8 cellular contexts compared by ENCODE assay signal in the genomic region with DNA sequence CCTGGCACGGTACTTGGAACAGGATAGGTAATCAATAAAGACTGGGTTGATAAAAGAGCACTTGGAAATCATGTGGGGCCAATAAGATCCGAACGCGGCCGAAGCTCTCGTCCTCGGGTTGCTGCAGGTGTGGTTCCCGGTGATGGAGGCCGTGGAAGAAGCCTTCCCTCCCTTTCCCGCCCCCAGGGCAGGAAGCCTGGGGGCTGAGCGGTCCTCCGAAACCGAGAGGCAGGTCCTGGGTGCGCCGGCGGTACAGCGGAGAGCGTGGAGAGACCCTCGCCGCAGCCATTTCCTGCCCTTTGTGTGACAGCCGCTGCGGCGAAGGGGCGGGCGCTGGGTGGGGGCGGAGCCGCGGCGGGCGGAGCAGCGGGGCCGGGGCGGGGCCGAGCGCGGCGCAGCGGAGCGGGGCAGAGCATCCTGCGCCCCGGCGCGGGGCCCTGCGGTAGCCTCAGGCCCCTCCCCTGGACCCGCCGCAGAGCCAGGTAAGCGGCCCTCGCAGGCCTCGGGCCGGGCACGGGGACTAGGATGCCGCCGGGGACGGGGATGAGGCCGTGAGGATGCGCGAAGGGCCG. TPM values are rescaled to one million over a fixed set of nuclear protein-coding genes. Genes with fewer than 3 reads are reported as not detected.
DNase-seq lines count a peak whose midpoint lies in the region; ATAC-seq and TF ChIP-seq lines count a peak whose summit lies in the region.

A gene (plus strand): TSS at position 410 of the 572 bp plus-strand sequence. CDS start 19,239 bp downstream, outside the sequence.

- H3K9me3 Mint-ChIP-seq in activated CD4-positive, alpha-beta memory T cell treated with anti-CD3 and anti-CD28 coated beads for 36 hours, result peaks cover 2% of the 10 kb centered on the region

- H3K79me1 ChIP-seq in mesenchymal stem cell (replicated peaks; ENCODE audit: low read length, poor library complexity, severe bottlenecking), result peaks cover 22% of the 10 kb centered on the region

- ATAC-seq in GM18870 (IDR thresholded peaks at IDR 0.05; ENCODE audit: unreplicated experiment), result peak; percentile 50
- ATAC-seq in HG03095 (IDR thresholded peaks at IDR 0.05; ENCODE audit: unreplicated experiment), result peak; percentile 73

- H3K27ac ChIP-seq in ectodermal cell (ENCODE audit: insufficient read depth, low read depth, low read length, poor library complexity, severe bottlenecking) (no peak within 1 kb of the TSS), mesenchymal stem cell (ENCODE audit: low read length, poor library complexity, severe bottlenecking) (no peak within 1 kb of the TSS)

- H3K23ac ChIP-seq in mesenchymal stem cell (ENCODE audit: low read length in 2 of 2), result no peak within 1 kb of the TSS

- H3K9ac ChIP-seq in mesenchymal stem cell (ENCODE audit: low read length), result peak within 1 kb of the TSS; percentile 53

- no peak within 1 kb of the TSS for H4K91ac ChIP-seq in mesenchymal stem cell (ENCODE audit: low read length)

- 1 to 2% methylated on average over 58 of the region's 58 CpGs for WGBS in ectodermal cell, 2 experiments
- under 1% methylated on average over 36 of the region's 58 CpGs for WGBS in mesenchymal stem cell

- peak within 1 kb of the TSS; percentile 59 for H4K8ac ChIP-seq in mesenchymal stem cell (ENCODE audit: low read length)

- H3K9me3 ChIP-seq in ectodermal cell (ENCODE audit: control insufficient read depth, low read length) (no peaks in the 10 kb centered on the region), mesenchymal stem cell (ENCODE audit: control insufficient read depth, low read length) (no peaks in the 10 kb centered on the region)

- DNase-seq in AG09309 (ENCODE audit: low read depth) (no peak), NCI-H460 (ENCODE audit: extremely low read depth, low read depth) (peak; percentile 33), mesenchymal stem cell (peak; percentile 25)
- peak; percentile 91 for DNase-seq in activated CD4-positive, alpha-beta memory T cell treated with anti-CD3 and anti-CD28 coated beads for 36 hours
- peak; percentile 78 for DNase-seq in stimulated activated CD8-positive, alpha-beta memory T cell treated with anti-CD3 and anti-CD28 coated beads, Interleukin-12 subunit alpha, Interleukin-12 subunit beta, amount 100 ng/mL, for 4 hours (ENCODE audit: low read depth)

- H3K27me3 ChIP-seq in ectodermal cell (ENCODE audit: control insufficient read depth, insufficient read depth, low read length, poor library complexity, severe bottlenecking), result peaks cover 19% of the 10 kb centered on the region
- H3K27me3 ChIP-seq in mesenchymal stem cell (ENCODE audit: control insufficient read depth in 1 of 2, insufficient read depth in 1 of 2, low read length in 2 of 2), result peaks cover 0 to 9% of the 10 kb centered on the region in 2 experiments

- H2AK5ac ChIP-seq in mesenchymal stem cell (ENCODE audit: low read length, severe bottlenecking), result peak within 1 kb of the TSS; percentile 4

- POLR2A ChIA-PET in activated CD4-positive, alpha-beta memory T cell treated with anti-CD3 and anti-CD28 coated beads for 36 hours (lab: Charles Lee), result interaction anchor here (0.6 to 3.6 kb wide), 6 partner anchors 10 to 80 kb away, joined by 3 to 18 read pairs (median 4); no protein-coding TSS in a partner anchor

- peaks cover 32% of the 10 kb centered on the region for H3K36me3 Mint-ChIP-seq in activated CD4-positive, alpha-beta memory T cell treated with anti-CD3 and anti-CD28 coated beads for 36 hours

- CTCF ChIA-PET in activated CD4-positive, alpha-beta memory T cell treated with anti-CD3 and anti-CD28 coated beads for 36 hours (lab: Charles Lee), result interaction anchor here (0.6 to 4.8 kb wide), 4 partner anchors 7 to 117 kb away, joined by 3 to 28 read pairs (median 4); no protein-coding TSS in a partner anchor

- H3K4ac ChIP-seq in mesenchymal stem cell (ENCODE audit: low read depth in 1 of 2, low read length in 2 of 2), result no peak within 1 kb of the TSS

- intact Hi-C loops in activated CD4-positive, alpha-beta memory T cell treated with anti-CD3 and anti-CD28 coated beads for 36 hours (cut with micrococcal nuclease), result loop anchor here (1.0 to 5.0 kb wide), 2 partner anchors 9 to 467 kb away; a partner anchor contains a TSS

- peak within 1 kb of the TSS; percentile 95 for H3K27ac Mint-ChIP-seq in activated CD4-positive, alpha-beta memory T cell treated with anti-CD3 and anti-CD28 coated beads for 36 hours

- no peak within 1 kb of the TSS for H2BK15ac ChIP-seq in mesenchymal stem cell (ENCODE audit: low read depth, poor library complexity, severe bottlenecking)

- peak within 1 kb of the TSS in 1 of 2 experiments; percentile 39 for H3K14ac ChIP-seq in mesenchymal stem cell (ENCODE audit: low read length in 2 of 2)

- H3K4me1 Mint-ChIP-seq in activated CD4-positive, alpha-beta memory T cell treated with anti-CD3 and anti-CD28 coated beads for 36 hours (ENCODE audit: low read depth), result peaks cover 70% of the 10 kb centered on the region

- H2BK12ac ChIP-seq in mesenchymal stem cell (ENCODE audit: low read length in 2 of 2), result no peak within 1 kb of the TSS

- H3K4me3 Mint-ChIP-seq in activated CD4-positive, alpha-beta memory T cell treated with anti-CD3 and anti-CD28 coated beads for 36 hours, result peak within 1 kb of the TSS; percentile 96

- H2AFZ ChIP-seq in mesenchymal stem cell (ENCODE audit: low read depth, low read length), result peak within 1 kb of the TSS; percentile 51

- no peaks in the 10 kb centered on the region for H3K27me3 Mint-ChIP-seq in activated CD4-positive, alpha-beta memory T cell treated with anti-CD3 and anti-CD28 coated beads for 36 hours

- peaks cover 18% of the 10 kb centered on the region for H3K4me1 ChIP-seq in ectodermal cell (ENCODE audit: control insufficient read depth, insufficient read depth, low read length)
- peaks cover 15% of the 10 kb centered on the region for H3K4me1 ChIP-seq in mesenchymal stem cell (ENCODE audit: control insufficient read depth, insufficient read depth, low read depth, low read length)

- H3K4me3 ChIP-seq in AG09309 (ENCODE audit: control insufficient read depth, low read depth, low read length) (peak within 1 kb of the TSS; percentile 68), ectodermal cell (ENCODE audit: insufficient read depth, low read depth, low read length) (peak within 1 kb of the TSS; percentile 71), mesenchymal stem cell (ENCODE audit: insufficient read depth in 1 of 2, low read depth in 1 of 2, low read length in 2 of 2) (peak within 1 kb of the TSS; percentile 78 to 89)

- no peak for TF ChIP-seq CTCF in AG09309 (IDR thresholded peaks at IDR 0.05; ENCODE audit: control insufficient read depth, insufficient read depth, low read depth, low read length, missing control alignments)

- H3K4me2 ChIP-seq in mesenchymal stem cell (ENCODE audit: low read length, poor library complexity, severe bottlenecking), result peak within 1 kb of the TSS; percentile 91

- H3K36me3 ChIP-seq in ectodermal cell (ENCODE audit: control insufficient read depth, insufficient read depth, low read length) (no peaks in the 10 kb centered on the region), mesenchymal stem cell (ENCODE audit: control insufficient read depth in 1 of 2, insufficient read depth in 2 of 2, low read depth in 1 of 2, low read length in 2 of 2) (no peaks in the 10 kb centered on the region)

- H2BK120ac ChIP-seq in mesenchymal stem cell (ENCODE audit: low read depth, low read length), result no peak within 1 kb of the TSS

- no peak within 1 kb of the TSS for H2BK5ac ChIP-seq in mesenchymal stem cell (ENCODE audit: low read depth, low read length, poor library complexity, severe bottlenecking)

- peak within 1 kb of the TSS in 1 of 2 experiments; percentile 18 for H3K18ac ChIP-seq in mesenchymal stem cell (ENCODE audit: low read depth in 1 of 2, low read length in 2 of 2)

RNA-seq across cellular contexts. Expression of the gene that starts here (rescaled TPM):
- total RNA-seq in NCI-H460 (2014; rRNA removed; shearing (Covaris generic)), result 45.3 and 49.9 TPM in 2 replicates
- polyA plus RNA-seq in NCI-H460 (2014; cell fraction: nucleus; rRNA removed), result 10.8 and 26.2 TPM in 2 replicates
- total RNA-seq in activated CD4-positive, alpha-beta memory T cell treated with anti-CD3 and anti-CD28 coated beads for 36 hours, result 100 to 1,000 TPM; 319 to 321 TPM
- polyA plus RNA-seq in ectodermal cell (2013, experiment 1 of 4), result 61.8 TPM
- polyA plus RNA-seq in ectodermal cell (2013, experiment 2 of 4), result 66.4 TPM
- polyA plus RNA-seq in ectodermal cell (2013, experiment 3 of 4), result 51.2 TPM
- 57.0 TPM for polyA plus RNA-seq in ectodermal cell (2013, experiment 4 of 4)
- 5.5 TPM for polyA plus RNA-seq in mesenchymal stem cell (2013, experiment 1 of 2)
- 5.4 TPM for polyA plus RNA-seq in mesenchymal stem cell (2013, experiment 2 of 2)
